18 cellular contexts compared by ENCODE assay signal in genomic region chr20:42553374-42553773, GRCh38.
DNase-seq lines count a peak whose midpoint lies in the region; ATAC-seq lines count a peak whose summit lies in the region.
"Had no signal": no experiment of that assay in that cellular context is flagged by ENCODE, and none has a peak within 500 bp of the region (broad histone marks: within the 10 kb centered on the region; RNA-seq: fewer than 3 reads in every experiment).

No MANE protein-coding gene starts in this region.

- peak; percentile 63 for ATAC-seq in HG03565 (IDR thresholded peaks at IDR 0.05; ENCODE audit: unreplicated experiment)
- ATAC-seq in HG03378 (IDR thresholded peaks at IDR 0.05; ENCODE audit: unreplicated experiment), result no peak
- ATAC-seq in HG02884 (IDR thresholded peaks at IDR 0.05; ENCODE audit: unreplicated experiment), result no peak

- H3K27ac Mint-ChIP-seq in activated CD4-positive, alpha-beta T cell treated with anti-CD3 and anti-CD28 coated beads, Interleukin-2, amount 10 ng/mL, durations not matched to agents 24 days and 14 days, result no peak overlapping the region

- peaks cover 0 to 8% of the 10 kb centered on the region in 2 donors for H3K4me1 ChIP-seq in duodenal mucosa (ENCODE audit: control insufficient read depth in 1 of 2, insufficient read depth in 2 of 2, low read length in 2 of 2)

- no peaks in the 10 kb centered on the region for H3K27me3 Mint-ChIP-seq in activated CD4-positive, alpha-beta T cell treated with anti-CD3 and anti-CD28 coated beads, Interleukin-2, amount 10 ng/mL, durations not matched to agents 24 days and 14 days

- H3K4me3 Mint-ChIP-seq in activated CD4-positive, alpha-beta T cell treated with anti-CD3 and anti-CD28 coated beads, Interleukin-2, amount 10 ng/mL, durations not matched to agents 24 days and 14 days, result peak overlapping the region; percentile 12

- no peak overlapping the region for H3K27ac ChIP-seq in duodenal mucosa (ENCODE audit: low read depth, low read length)
- H3K27ac ChIP-seq: C4-2B had no signal

- H3K36me3 Mint-ChIP-seq in activated CD4-positive, alpha-beta T cell treated with anti-CD3 and anti-CD28 coated beads, Interleukin-2, amount 10 ng/mL, durations not matched to agents 24 days and 14 days (ENCODE audit: low read depth), result no peaks in the 10 kb centered on the region

- H3K27me3 ChIP-seq in duodenal mucosa (ENCODE audit: control insufficient read depth in 1 of 2, insufficient read depth in 2 of 2, low read length in 2 of 2), result no peaks in the 10 kb centered on the region

- H3K9ac ChIP-seq in duodenal mucosa (ENCODE audit: low read depth in 1 of 2, low read length in 2 of 2), result peak overlapping the region in 1 of 2 donors; percentile 35

- no peak for DNase-seq in activated CD4-positive, alpha-beta T cell treated with anti-CD3 and anti-CD28 coated beads, Interleukin-2, amount 10 ng/mL, durations not matched to agents 24 days and 14 days
- no peak for DNase-seq in activated CD4-positive, alpha-beta T cell treated with anti-CD3 and anti-CD28 coated beads for 48 hours
- DNase-seq in GM19238 (ENCODE audit: insufficient read length, low spot score) (peak; percentile 5), NCI-H510A treated with DMSO at 0.1 percent for 48 hours (lab: John Stamatoyannopoulos, UW) (no peak)
- DNase-seq: 8988T, DMS53, H7, MM.1S, NCI-H1105 treated with DMSO at 0.1 percent for 48 hours, NCI-H187, NCI-H2171 treated with DMSO at 0.1 percent for 48 hours, NCI-H510A, SIG-M5 had no signal

- no peaks in the 10 kb centered on the region for H3K9me3 ChIP-seq in duodenal mucosa (ENCODE audit: control insufficient read depth in 1 of 2, low read length in 2 of 2)

- peaks cover 7% of the 10 kb centered on the region for H3K4me1 Mint-ChIP-seq in activated CD4-positive, alpha-beta T cell treated with anti-CD3 and anti-CD28 coated beads, Interleukin-2, amount 10 ng/mL, durations not matched to agents 24 days and 14 days

- H3K36me3 ChIP-seq in duodenal mucosa (ENCODE audit: control insufficient read depth in 1 of 2, insufficient read depth in 2 of 2, low read length in 2 of 2), result no peaks in the 10 kb centered on the region

- H3K4me3 ChIP-seq in duodenal mucosa (ENCODE audit: low read depth in 1 of 2, low read length in 2 of 2), result peak overlapping the region; percentile 54 to 56

- intact Hi-C loops in activated CD4-positive, alpha-beta T cell treated with anti-CD3 and anti-CD28 coated beads, Interleukin-2, amount 10 ng/mL, durations not matched to agents 24 days and 14 days (cut with micrococcal nuclease), result no loop called here

- no peaks in the 10 kb centered on the region for H3K9me3 Mint-ChIP-seq in activated CD4-positive, alpha-beta T cell treated with anti-CD3 and anti-CD28 coated beads, Interleukin-2, amount 10 ng/mL, durations not matched to agents 24 days and 14 days
